10 cellular contexts compared by ENCODE assay signal in the genomic region with DNA sequence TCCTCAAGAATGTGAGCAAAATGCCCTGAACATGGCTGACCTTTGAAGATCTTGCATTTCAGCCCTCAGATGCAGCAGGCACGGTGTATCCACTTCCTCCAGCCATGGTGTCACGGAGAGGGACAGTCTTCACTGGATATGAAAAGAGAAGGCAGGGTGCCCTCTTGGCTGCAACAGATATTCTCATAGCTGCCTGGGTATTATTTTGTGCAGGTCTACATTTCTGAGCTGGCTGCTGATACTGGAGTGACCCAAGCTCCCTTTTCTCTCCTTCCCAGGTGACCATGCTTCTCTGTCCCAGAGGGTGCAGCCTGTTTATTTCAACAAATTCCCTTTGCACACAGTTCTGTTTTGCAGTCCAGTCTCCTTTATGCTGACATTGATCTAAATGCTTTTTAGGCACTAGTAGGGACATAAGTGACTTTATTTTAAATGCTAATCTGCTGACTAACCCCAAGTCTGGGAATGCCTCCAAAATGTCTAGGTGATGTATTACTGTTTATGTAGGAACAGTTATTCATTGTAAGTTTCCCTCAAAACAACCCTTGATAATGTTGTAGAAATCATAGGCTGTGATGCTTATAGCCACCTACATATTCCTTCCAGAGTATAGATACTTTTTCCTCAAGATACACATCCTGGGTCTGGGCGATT. TPM values are rescaled to one million over a fixed set of nuclear protein-coding genes. Genes with fewer than 3 reads are reported as not detected.
A peak's percentile ranks its signal among the peaks of the same experiment; 100 is the strongest.
DNase-seq lines count a peak whose midpoint lies in the region; ATAC-seq, FAIRE-seq and TF ChIP-seq lines count a peak whose summit lies in the region.
"Had no signal": no experiment of that assay in that cellular context is flagged by ENCODE, and none has a peak within 500 bp of the region (broad histone marks: within the 10 kb centered on the region; RNA-seq: fewer than 3 reads in every experiment).

No MANE protein-coding gene starts in this region.

- no peak for TF ChIP-seq POLR2A in K562 (conservative IDR thresholded peaks at IDR 0.05)

- H3K4me3 Mint-ChIP-seq in HFFc6 (peak overlapping the region; percentile 38), neural progenitor cell (no peak overlapping the region)
- H3K4me3 Mint-ChIP-seq: neural crest cell; stimulated activated memory B cell treated with anti-CD40 and anti-IgM and Interleukin-4, amounts not matched to agents 10 μg/mL and 1 μg/mL and 100 μg/mL, for 72 hours had no signal

- FAIRE-seq in K562 (lab: Jason Lieb, UNC), result no peak

- TF ChIP-seq EP300 in K562 (IDR thresholded peaks at IDR 0.05; ENCODE audit: low read length), result no peak

- H3K4me1 Mint-ChIP-seq in HFFc6 (ENCODE audit: low read depth) (peaks cover 57% of the 10 kb centered on the region), neural progenitor cell (no peaks in the 10 kb centered on the region)
- H3K4me1 Mint-ChIP-seq: stimulated activated memory B cell treated with anti-CD40 and anti-IgM and Interleukin-4, amounts not matched to agents 10 μg/mL and 1 μg/mL and 100 μg/mL, for 72 hours had no signal

- TF ChIP-seq RAD21 in K562 (CRISPR knock-in tag; conservative IDR thresholded peaks at IDR 0.05 in 1 of 2, IDR thresholded peaks at IDR 0.05 in 1 of 2), result no peak

- H3K27me3 ChIP-seq in K562 (ENCODE audit: control insufficient read depth in 2 of 2, insufficient read depth in 2 of 2, low read length in 2 of 2) (no peaks in the 10 kb centered on the region), tibial artery (no peaks in the 10 kb centered on the region), neural progenitor cell (no peaks in the 10 kb centered on the region)

- H3K27ac Mint-ChIP-seq in HFFc6, result peak overlapping the region; percentile 46
- no peak overlapping the region for H3K27ac Mint-ChIP-seq in neural progenitor cell
- H3K27ac Mint-ChIP-seq: stimulated activated memory B cell treated with anti-CD40 and anti-IgM and Interleukin-4, amounts not matched to agents 10 μg/mL and 1 μg/mL and 100 μg/mL, for 72 hours had no signal

- no peaks in the 10 kb centered on the region for H3F3A ChIP-seq in neural progenitor cell (ENCODE audit: low read depth)

- no peaks in the 10 kb centered on the region for H3K79me2 ChIP-seq in K562 (ENCODE audit: control insufficient read depth, insufficient read depth, low read length)
- H3K79me2 ChIP-seq in neural progenitor cell (ENCODE audit: low read depth), result no peaks in the 10 kb centered on the region

- DNase-seq in HFFc6, result peak; percentile 94
- DNase-seq in K562 (ENCODE audit: extremely low read depth in 1 of 4, low spot score in 3 of 4), result no peak
- peak; percentile 87 for DNase-seq in kidney tubule cell (ENCODE audit: low spot score)
- no peak for DNase-seq in tibial artery
- DNase-seq in neural progenitor cell (ENCODE audit: low spot score), result no peak
- DNase-seq in OCI-M2 (lab: John Stamatoyannopoulos, UW; ENCODE audit: unreplicated experiment), result no peak
- DNase-seq in iPS-NIHi7 (ENCODE audit: extremely low spot score), result no peak
- DNase-seq: KBM-7 had no signal

- WGBS in K562 (ENCODE audit: insufficient coverage, low coverage, missing lambda C conversion rate), result 0% methylated on average over 2 of the region's 3 CpGs

- no peak for ATAC-seq in K562
- ATAC-seq: stimulated activated memory B cell treated with anti-CD40 and anti-IgM and Interleukin-4, amounts not matched to agents 10 μg/mL and 1 μg/mL and 100 μg/mL, for 72 hours had no signal

- no peaks in the 10 kb centered on the region for H3K9me3 ChIP-seq in K562 (replicated peaks; ENCODE audit: control insufficient read depth, insufficient read depth, low read depth, low read length)
- no peaks in the 10 kb centered on the region for H3K9me3 ChIP-seq in tibial artery
- no peaks in the 10 kb centered on the region for H3K9me3 ChIP-seq in neural progenitor cell (ENCODE audit: low read depth)

- H3K9me3 Mint-ChIP-seq in HFFc6 (no peaks in the 10 kb centered on the region), neural progenitor cell (no peaks in the 10 kb centered on the region)
- H3K9me3 Mint-ChIP-seq: neural crest cell; stimulated activated memory B cell treated with anti-CD40 and anti-IgM and Interleukin-4, amounts not matched to agents 10 μg/mL and 1 μg/mL and 100 μg/mL, for 72 hours had no signal

- TF ChIP-seq CTCF in HFFc6 (IDR thresholded peaks at IDR 0.05), result no peak
- no peak for TF ChIP-seq CTCF in K562 (IDR thresholded peaks at IDR 0.05 in 2 of 3, conservative IDR thresholded peaks at IDR 0.05 in 1 of 3; ENCODE audit: insufficient read depth in 2 of 3, low read depth in 1 of 3, low read length in 3 of 3)
- no peak for TF ChIP-seq CTCF in tibial artery (IDR thresholded peaks at IDR 0.05)
- no peak for TF ChIP-seq CTCF in neural progenitor cell (IDR thresholded peaks at IDR 0.05)

- H3K36me3 ChIP-seq in K562 (ENCODE audit: control insufficient read depth, insufficient read depth, low read length) (no peaks in the 10 kb centered on the region), tibial artery (no peaks in the 10 kb centered on the region), neural progenitor cell (no peaks in the 10 kb centered on the region)

- H3K4me2 ChIP-seq in K562 (ENCODE audit: insufficient read depth, low read length) (no peak overlapping the region), neural progenitor cell (no peak overlapping the region)

- H3K9ac ChIP-seq in K562 (ENCODE audit: insufficient read depth in 1 of 2, low read depth in 2 of 2, low read length in 2 of 2) (no peak overlapping the region), neural progenitor cell (no peak overlapping the region)

- POLR2A ChIA-PET in K562 (lab: Yijun Ruan, JAX), result interaction anchor here (0.5 kb wide), 1 partner anchor 21 kb away, joined by 3 read pairs; no protein-coding TSS in a partner anchor

- no TSS peak for BruUV-seq in K562 (replicated peaks; lab: Mats Ljungman, UMichigan)

- CTCF ChIA-PET in K562 (lab: Yijun Ruan, JAX; ENCODE audit: low intra/inter-chr PET ratio), result no interaction called here

- H3K27me3 Mint-ChIP-seq in HFFc6 (ENCODE audit: insufficient read depth), result peaks cover 2% of the 10 kb centered on the region; the same call in 1 of the 2 replicates
- H3K27me3 Mint-ChIP-seq in neural progenitor cell (ENCODE audit: insufficient read depth, low read depth), result no peaks in the 10 kb centered on the region

- no peaks in the 10 kb centered on the region; a peak in 2 of 5 replicates for H3K4me1 ChIP-seq in K562 (replicated peaks in 1 of 2; ENCODE audit: control insufficient read depth in 2 of 2, insufficient read depth in 2 of 2, low read length in 2 of 2)
- peaks cover 0 to 43% (median 30%) of the 10 kb centered on the region in 4 donors for H3K4me1 ChIP-seq in tibial artery
- H3K4me1 ChIP-seq in neural progenitor cell, result no peaks in the 10 kb centered on the region

- in situ Hi-C loops in K562 (cut with MboI), result no loop called here

- no peak overlapping the region for H3K27ac ChIP-seq in K562 (ENCODE audit: extremely low read depth, low read depth, low read length)
- peak overlapping the region; percentile 7 to 33 for H3K27ac ChIP-seq in tibial artery
- H3K27ac ChIP-seq in neural progenitor cell, result no peak overlapping the region

- H4K20me1 ChIP-seq in K562 (replicated peaks; ENCODE audit: control insufficient read depth, insufficient read depth, low read length), result no peaks in the 10 kb centered on the region
- no peaks in the 10 kb centered on the region for H4K20me1 ChIP-seq in neural progenitor cell (ENCODE audit: low read depth)

- no peak overlapping the region for H2AFZ ChIP-seq in K562 (ENCODE audit: low read depth, low read length)
- H2AFZ ChIP-seq in neural progenitor cell (replicated peaks), result no peak overlapping the region

- H3K4me3 ChIP-seq in K562, result no peak overlapping the region
- no peak overlapping the region for H3K4me3 ChIP-seq in tibial artery
- H3K4me3 ChIP-seq in neural progenitor cell, result no peak overlapping the region

- H3K9me1 ChIP-seq in K562 (ENCODE audit: control insufficient read depth, insufficient read depth, low read length), result no peaks in the 10 kb centered on the region

- intact Hi-C loops in K562 (cut with micrococcal nuclease) (no loop called here), tibial artery (cut with DNase I; ENCODE audit: low total_unique reads) (no loop called here)

- H3K36me3 Mint-ChIP-seq in HFFc6 (ENCODE audit: low read depth), result no peaks in the 10 kb centered on the region
- H3K36me3 Mint-ChIP-seq in neural progenitor cell, result no peaks in the 10 kb centered on the region
- H3K36me3 Mint-ChIP-seq: stimulated activated memory B cell treated with anti-CD40 and anti-IgM and Interleukin-4, amounts not matched to agents 10 μg/mL and 1 μg/mL and 100 μg/mL, for 72 hours had no signal

TF ChIP-seq in K562, 482 proteins besides CTCF, POLR2A, EP300 and RAD21 (continues in another document):
- peak; percentile 47; the same call in 1 of the 2 replicates for TF ChIP-seq ZNF316 (IDR thresholded peaks at IDR 0.05)
- TF ChIP-seq ZNF696 (CRISPR knock-in tag; conservative IDR thresholded peaks at IDR 0.05), result no peak

RNA-seq across cellular contexts. Expression of gene PYGL, which starts 17.4 kb away (rescaled TPM):
- total RNA-seq in HFFc6 (2021; fragmentation: NEBNext Ultra II Directional; extraction: Animal tissue kit (Norgen Biotek cat#: 25700)), result 10 to 100 TPM; 28.8 to 41.8 (median 30.6) TPM
- total RNA-seq in K562 (2011; cell fraction: chromatin; rRNA removed; ENCODE audit: low replicate concordance), result 15.7 and 21.8 TPM in 2 replicates
- 7.1 and 10.3 TPM in 2 replicates for total RNA-seq in K562 (2011; cell fraction: nucleolus; rRNA removed)
- 12.4 and 12.5 TPM in 2 replicates for total RNA-seq in K562 (2011; cell fraction: nucleoplasm; rRNA removed)
- total RNA-seq in K562 (2014; rRNA removed) (14.6 and 14.8 TPM in 2 replicates), K562 (2014; rRNA removed; fragmentation: Illumina TruSeq; extraction: Trizol) (13.1 and 14.3 TPM in 2 replicates), K562 (2015; rRNA removed; fragmentation: Illumina TruSeq; extraction: Trizol) (17.9 and 20.4 TPM in 2 replicates), K562 (2021) (9.4 and 10.8 TPM in 2 replicates), neural progenitor cell (ENCODE audit: low replicate concordance) (63.0 and 63.5 TPM in 2 replicates)
- polyA plus RNA-seq in K562 (2011; rRNA removed) (14.6 and 23.8 TPM in 2 replicates), K562 (2014; fragmentation: Illumina TruSeq; extraction: Trizol) (12.8 and 13.8 TPM in 2 replicates), K562 (2014; fragmentation: Nextera tagmentation; extraction: Ambion mirVana) (1 to 10 TPM; 3.5 to 6.6 TPM), K562 (2014; rRNA removed) (10.4 and 19.3 TPM in 2 replicates)
- polyA plus RNA-seq in K562 (2011; cell fraction: cytosol; rRNA removed), result 11.1 and 17.4 TPM in 2 replicates
- polyA plus RNA-seq in K562 (2011; cell fraction: nucleus; rRNA removed), result 19.7 and 23.8 TPM in 2 replicates
- polyA plus RNA-seq in K562 (2012), result 16.1 and 49.9 TPM in 2 replicates
- 14.9 and 30.1 TPM in 2 replicates for polyA minus RNA-seq in K562 (2011; rRNA and poly(A)+ RNA removed)
- polyA minus RNA-seq in K562 (2011; cell fraction: cytosol; rRNA and poly(A)+ RNA removed), result 9.3 and 16.9 TPM in 2 replicates
- polyA minus RNA-seq in K562 (2011; cell fraction: nucleus; rRNA and poly(A)+ RNA removed), result 11.6 and 18.1 TPM in 2 replicates

Comparison
In these comparisons a context has a peak if more than half of its experiments do, and no peak if none do; other contexts are left out.
1. DNase-seq: peak in HFFc6 (single experiment) and kidney tubule cell (single experiment); none in K562 (0 of 4), tibial artery (0 of 2), neural progenitor cell (single experiment), OCI-M2 (single experiment) and iPS-NIHi7 (single experiment).
2. H3K27ac ChIP-seq: peak in tibial artery (2 of 2); none in K562 (single experiment) and neural progenitor cell (single experiment).